8 cellular contexts compared by ENCODE assay signal in genomic region chr11:18012314-18012905, GRCh38. TPM values are rescaled to one million over a fixed set of nuclear protein-coding genes. Genes with fewer than 3 reads are reported as not detected.
DNase-seq lines count a peak whose midpoint lies in the region; ATAC-seq and TF ChIP-seq lines count a peak whose summit lies in the region.

No MANE protein-coding gene starts in this region.

- H3K9me3 Mint-ChIP-seq in CD8-positive, alpha-beta memory T cell: no peaks in the 10 kb centered on the region
- no peaks in the 10 kb centered on the region for H3K9me3 Mint-ChIP-seq in activated naive CD4-positive, alpha-beta T cell treated with anti-CD3 and anti-CD28 coated beads, Interleukin-2, amount 10 ng/mL, durations not matched to agents 7 days and 5 days
- H3K9me3 Mint-ChIP-seq in glutamatergic neuron (ENCODE audit: unreplicated experiment): peaks cover 6% of the 10 kb centered on the region

- peak overlapping the region; percentile 41 for H3K4me3 ChIP-seq in CD8-positive, alpha-beta memory T cell (ENCODE audit: low read length)
- H3K4me3 ChIP-seq in osteoblast (ENCODE audit: insufficient read depth, low read length): peak overlapping the region; percentile 90

- peak overlapping the region; percentile 80 for H3K27ac ChIP-seq in CD8-positive, alpha-beta memory T cell (ENCODE audit: low read depth, low read length)
- H3K27ac ChIP-seq in osteoblast (ENCODE audit: low read depth, low read length): no peak overlapping the region

- peak overlapping the region; percentile 89 for H3K4me2 ChIP-seq in osteoblast (ENCODE audit: insufficient read depth, low read length)

- peak overlapping the region; percentile 94 for H2AFZ ChIP-seq in osteoblast (ENCODE audit: low read length)

- no peaks in the 10 kb centered on the region for H3K27me3 Mint-ChIP-seq in CD8-positive, alpha-beta memory T cell
- H3K27me3 Mint-ChIP-seq in activated naive CD4-positive, alpha-beta T cell treated with anti-CD3 and anti-CD28 coated beads, Interleukin-2, amount 10 ng/mL, durations not matched to agents 7 days and 5 days: no peaks in the 10 kb centered on the region
- peaks cover 7% of the 10 kb centered on the region for H3K27me3 Mint-ChIP-seq in glutamatergic neuron (ENCODE audit: unreplicated experiment)

- H3K27ac Mint-ChIP-seq in CD8-positive, alpha-beta memory T cell: peak overlapping the region; percentile 88 to 99 (median 98)
- peak overlapping the region; percentile 82 for H3K27ac Mint-ChIP-seq in activated naive CD4-positive, alpha-beta T cell treated with anti-CD3 and anti-CD28 coated beads, Interleukin-2, amount 10 ng/mL, durations not matched to agents 7 days and 5 days
- peak overlapping the region; percentile 88 for H3K27ac Mint-ChIP-seq in glutamatergic neuron (ENCODE audit: unreplicated experiment)

- H3K4me3 Mint-ChIP-seq in CD8-positive, alpha-beta memory T cell: peak overlapping the region; percentile 92 to 100 (median 98)
- peak overlapping the region; percentile 93 for H3K4me3 Mint-ChIP-seq in activated naive CD4-positive, alpha-beta T cell treated with anti-CD3 and anti-CD28 coated beads, Interleukin-2, amount 10 ng/mL, durations not matched to agents 7 days and 5 days
- peak overlapping the region; percentile 98 for H3K4me3 Mint-ChIP-seq in glutamatergic neuron (ENCODE audit: unreplicated experiment)

- no peaks in the 10 kb centered on the region for H4K20me1 ChIP-seq in osteoblast (ENCODE audit: insufficient read depth, low read length)

- no peaks in the 10 kb centered on the region for H3K27me3 ChIP-seq in CD8-positive, alpha-beta memory T cell (ENCODE audit: insufficient read depth, low read length, poor library complexity, severe bottlenecking)
- H3K27me3 ChIP-seq in osteoblast (ENCODE audit: insufficient read depth, low read length): no peaks in the 10 kb centered on the region

- DNase-seq in CD8-positive, alpha-beta memory T cell: peak in 4 of 5 donors; percentile 5 to 55 (median 38)
- DNase-seq in NCI-H1105 (lab: John Stamatoyannopoulos, UW) (peak; percentile 41), glutamatergic neuron (peak; percentile 56), osteoblast (ENCODE audit: insufficient read length, low spot score, missing footprints) (peak; percentile 79), SIG-M5 treated with dmso at 0.1 percent for 504 hours (lab: John Stamatoyannopoulos, UW; ENCODE audit: unreplicated experiment) (no peak), NCI-H774 (lab: John Stamatoyannopoulos, UW) (no peak)
- no peak for DNase-seq in activated naive CD4-positive, alpha-beta T cell treated with anti-CD3 and anti-CD28 coated beads, Interleukin-2, amount 10 ng/mL, durations not matched to agents 7 days and 5 days

- H3K9me3 ChIP-seq in CD8-positive, alpha-beta memory T cell (ENCODE audit: low read length): no peaks in the 10 kb centered on the region
- no peaks in the 10 kb centered on the region for H3K9me3 ChIP-seq in osteoblast (ENCODE audit: low read depth, low read length)

- peaks cover 0 to 13% (median 2%) of the 10 kb centered on the region in 3 donors for H3K36me3 Mint-ChIP-seq in CD8-positive, alpha-beta memory T cell
- H3K36me3 Mint-ChIP-seq in activated naive CD4-positive, alpha-beta T cell treated with anti-CD3 and anti-CD28 coated beads, Interleukin-2, amount 10 ng/mL, durations not matched to agents 7 days and 5 days: peaks cover 2% of the 10 kb centered on the region
- H3K36me3 Mint-ChIP-seq in glutamatergic neuron (ENCODE audit: unreplicated experiment): no peaks in the 10 kb centered on the region

- H3K79me2 ChIP-seq in osteoblast (ENCODE audit: insufficient read depth, low read length): peaks cover 2% of the 10 kb centered on the region

- no peak for TF ChIP-seq CTCF in glutamatergic neuron (IDR thresholded peaks at IDR 0.05; ENCODE audit: partially characterized antibody, unreplicated experiment)
- no peak for TF ChIP-seq CTCF in osteoblast (IDR thresholded peaks at IDR 0.05; ENCODE audit: extremely low read depth, low read depth, low read length)

- H3K4me1 ChIP-seq in CD8-positive, alpha-beta memory T cell (ENCODE audit: insufficient read depth, low read length): peaks cover 8% of the 10 kb centered on the region
- peaks cover 12% of the 10 kb centered on the region for H3K4me1 ChIP-seq in osteoblast (ENCODE audit: insufficient read depth, low read length)

- H3K4me1 Mint-ChIP-seq in CD8-positive, alpha-beta memory T cell: peaks cover 27 to 43% (median 41%) of the 10 kb centered on the region in 3 donors
- peaks cover 36% of the 10 kb centered on the region for H3K4me1 Mint-ChIP-seq in activated naive CD4-positive, alpha-beta T cell treated with anti-CD3 and anti-CD28 coated beads, Interleukin-2, amount 10 ng/mL, durations not matched to agents 7 days and 5 days
- peaks cover 18% of the 10 kb centered on the region for H3K4me1 Mint-ChIP-seq in glutamatergic neuron (ENCODE audit: low read depth, unreplicated experiment)

- peak; percentile 1 for ATAC-seq in GM21576 (IDR thresholded peaks at IDR 0.05; ENCODE audit: unreplicated experiment)

- POLR2A ChIA-PET in CD8-positive, alpha-beta memory T cell (lab: Charles Lee): interaction anchor here (1.3 to 1.8 kb wide), 2 partner anchors 92 to 94 kb away, joined by 4 to 11 read pairs; partner anchors contain the start of gene SAAL1

- H3K36me3 ChIP-seq in CD8-positive, alpha-beta memory T cell (ENCODE audit: insufficient read depth, low read length): no peaks in the 10 kb centered on the region
- H3K36me3 ChIP-seq in osteoblast (ENCODE audit: insufficient read depth, low read length): no peaks in the 10 kb centered on the region

- CTCF ChIA-PET in CD8-positive, alpha-beta memory T cell (lab: Charles Lee): interaction anchor here (1.3 to 1.8 kb wide), 2 partner anchors 21 to 83 kb away, joined by 3 to 4 read pairs; no protein-coding TSS in a partner anchor
- CTCF ChIA-PET in activated naive CD4-positive, alpha-beta T cell treated with anti-CD3 and anti-CD28 coated beads, Interleukin-2, amount 10 ng/mL, durations not matched to agents 7 days and 5 days (lab: Charles Lee): no interaction called here

RNA-seq across cellular contexts. Expression of gene SERGEF, which starts 0.4 kb away (rescaled TPM):
- 10 to 100 TPM; 30.0 to 34.5 TPM for total RNA-seq in CD8-positive, alpha-beta memory T cell
- 69.3 TPM for polyA plus RNA-seq in CD8-positive, alpha-beta memory T cell
- total RNA-seq in glutamatergic neuron (ENCODE audit: unreplicated experiment) (42.5 TPM), osteoblast (26.8 and 29.7 TPM in 2 replicates)

RNA-seq across cellular contexts. Expression of gene TPH1, which starts 33.7 kb away (rescaled TPM):
- total RNA-seq in CD8-positive, alpha-beta memory T cell: under 1 TPM; 0.20 to 0.53 TPM
- polyA plus RNA-seq in CD8-positive, alpha-beta memory T cell: 0.03 TPM
- total RNA-seq in glutamatergic neuron (ENCODE audit: unreplicated experiment): 0.83 TPM
- total RNA-seq in osteoblast: under 0.01 and 0.29 TPM in 2 replicates

Comparison
In these comparisons a context has a peak if more than half of its experiments do, and no peak if none do; other contexts are left out.
1. DNase-seq: peak in CD8-positive, alpha-beta memory T cell (4 of 5), NCI-H1105 (single experiment), glutamatergic neuron (single experiment) and osteoblast (single experiment); none in activated naive CD4-positive, alpha-beta T cell treated with anti-CD3 and anti-CD28 coated beads, Interleukin-2, amount 10 ng/mL, durations not matched to agents 7 days and 5 days (single experiment), SIG-M5 treated with dmso at 0.1 percent for 504 hours (single experiment) and NCI-H774 (single experiment).
2. Peak in every context shown above with its lines, with median percentiles within 50 percentile points of each other: H3K27ac Mint-ChIP-seq and H3K4me3 Mint-ChIP-seq.